7 cellular contexts compared by ENCODE assay signal in genomic region chr2:74461187-74462053, GRCh38. TPM values are rescaled to one million over a fixed set of nuclear protein-coding genes. Genes with fewer than 3 reads are reported as not detected.
DNase-seq lines count a peak whose midpoint lies in the region; ATAC-seq, FAIRE-seq and TF ChIP-seq lines count a peak whose summit lies in the region.
"Had no signal": no experiment of that assay in that cellular context is flagged by ENCODE, and none has a peak within 500 bp of the region (broad histone marks: within the 10 kb centered on the region; RNA-seq: fewer than 3 reads in every experiment).

No MANE protein-coding gene starts in this region.

- intact Hi-C loops in OCI-LY7 (cut with micrococcal nuclease; ENCODE audit: unreplicated experiment) (no loop called here), kidney (cut with DNase I) (no loop called here)

- H3K27ac ChIP-seq in OCI-LY7 (ENCODE audit: low read depth, low read length, poor library complexity, severe bottlenecking) (no peak overlapping the region), kidney (ENCODE audit: low read depth in 2 of 2, low read length in 2 of 2) (no peak overlapping the region)

- H2AFZ ChIP-seq in OCI-LY7 (ENCODE audit: low read length) = no peak overlapping the region

- no peak overlapping the region for H3K4me2 ChIP-seq in OCI-LY7 (ENCODE audit: low read length)

- no TSS peak for BruUV-seq in OCI-LY7 (replicated peaks; lab: Mats Ljungman, UMichigan)

- POLR2A ChIA-PET in OCI-LY7 (lab: Charles Lee) = interaction anchor here (0.6 kb wide), 1 partner anchor 10 kb away, joined by 5 read pairs; no protein-coding TSS in a partner anchor

- peaks cover 24% of the 10 kb centered on the region for H3K79me2 ChIP-seq in OCI-LY7 (ENCODE audit: insufficient read depth, low read depth, low read length)

- CTCF ChIA-PET in OCI-LY7 (lab: Charles Lee; ENCODE audit: unreplicated experiment) = no interaction called here

- no peaks in the 10 kb centered on the region for H3K9me2 ChIP-seq in OCI-LY7 (ENCODE audit: insufficient read depth, low read length)

- H3K9me3 ChIP-seq in OCI-LY7 (ENCODE audit: low read length) = no peaks in the 10 kb centered on the region
- H3K9me3 ChIP-seq in kidney (ENCODE audit: control insufficient read depth in 1 of 2, low read length in 2 of 2) = no peaks in the 10 kb centered on the region
- H3K9me3 ChIP-seq: HAP-1 had no signal

- H3K36me3 ChIP-seq in OCI-LY7 (ENCODE audit: insufficient read depth, low read length) (peaks cover 34% of the 10 kb centered on the region), kidney (ENCODE audit: control insufficient read depth in 1 of 2, insufficient read depth in 2 of 2, low read length in 2 of 2) (peaks cover 0 to 3% of the 10 kb centered on the region in 2 donors)

- DNase-seq in OCI-LY7 (ENCODE audit: low spot score) (peak; percentile 37), kidney (no peak), T1000 (lab: John Stamatoyannopoulos, UW) (no peak)
- DNase-seq: nucleus accumbens had no signal

- H3K4me3 ChIP-seq in OCI-LY7 (ENCODE audit: low read depth, low read length, poor library complexity, severe bottlenecking) (no peak overlapping the region), kidney (ENCODE audit: low read length in 2 of 2) (no peak overlapping the region)
- H3K4me3 ChIP-seq: HAP-1 had no signal

- no peaks in the 10 kb centered on the region for H4K20me1 ChIP-seq in OCI-LY7 (ENCODE audit: insufficient read depth, low read length)

- peaks cover 21% of the 10 kb centered on the region for H3K4me1 ChIP-seq in OCI-LY7 (ENCODE audit: insufficient read depth, low read length, poor library complexity, severe bottlenecking)
- peaks cover 13 to 21% of the 10 kb centered on the region in 2 donors for H3K4me1 ChIP-seq in kidney (ENCODE audit: control insufficient read depth in 1 of 2, insufficient read depth in 1 of 2, low read depth in 1 of 2, low read length in 2 of 2)

- TF ChIP-seq CTCF in GM12873 (IDR thresholded peaks at IDR 0.05; ENCODE audit: insufficient read depth, low read depth, low read length, missing control alignments) = peak; percentile 40
- peak; percentile 67 for TF ChIP-seq CTCF in OCI-LY7 (conservative IDR thresholded peaks at IDR 0.05; ENCODE audit: low read length)
- peak; percentile 11 for TF ChIP-seq CTCF in kidney (IDR thresholded peaks at IDR 0.05; ENCODE audit: borderline replicate concordance, extremely low read depth, insufficient read depth)

- no peak for FAIRE-seq in kidney (lab: Jason Lieb, UNC)

- ATAC-seq in GM18511 (IDR thresholded peaks at IDR 0.05; ENCODE audit: unreplicated experiment) = no peak

- H3K9ac ChIP-seq in kidney (ENCODE audit: low read length in 2 of 2) = no peak overlapping the region

RNA-seq across cellular contexts. Expression of gene WBP1, which starts 3.2 kb away (rescaled TPM):
- total RNA-seq in OCI-LY7 (2014; rRNA removed; shearing (Covaris generic)) = 70.7 and 70.8 TPM in 2 replicates
- total RNA-seq in OCI-LY7 (2022) (68.8 and 83.8 TPM in 2 replicates), kidney (83.9 TPM)
- 150 TPM for polyA plus RNA-seq in kidney (ENCODE audit: insufficient read depth, low read depth, low replicate concordance)

RNA-seq across cellular contexts. Expression of gene MOGS, which starts 3.8 kb away (rescaled TPM):
- 46.9 and 51.3 TPM in 2 replicates for total RNA-seq in OCI-LY7 (2014; rRNA removed; shearing (Covaris generic))
- total RNA-seq in OCI-LY7 (2022) (50.1 and 52.7 TPM in 2 replicates), kidney (51.9 TPM)
- 27.5 TPM for polyA plus RNA-seq in kidney (ENCODE audit: insufficient read depth, low read depth, low replicate concordance)

RNA-seq across cellular contexts. Expression of gene INO80B, which starts 6.5 kb away (rescaled TPM):
- 29.2 and 38.7 TPM in 2 replicates for total RNA-seq in OCI-LY7 (2014; rRNA removed; shearing (Covaris generic))
- total RNA-seq in OCI-LY7 (2022) (43.1 and 44.5 TPM in 2 replicates), kidney (44.2 TPM)
- 37.0 TPM for polyA plus RNA-seq in kidney (ENCODE audit: insufficient read depth, low read depth, low replicate concordance)

RNA-seq across cellular contexts. Expression of gene MRPL53, which starts 11.1 kb away (rescaled TPM):
- total RNA-seq in OCI-LY7 (2014; rRNA removed; shearing (Covaris generic)) = 46.1 and 85.7 TPM in 2 replicates
- total RNA-seq in OCI-LY7 (2022) (90.0 and 102 TPM in 2 replicates), kidney (85.1 TPM)
- polyA plus RNA-seq in kidney (ENCODE audit: insufficient read depth, low read depth, low replicate concordance) = 157 TPM

RNA-seq across cellular contexts. Expression of gene RTKN, which starts 19.7 kb away (rescaled TPM):
- total RNA-seq in OCI-LY7 (2014; rRNA removed; shearing (Covaris generic)) = 1.3 and 2.3 TPM in 2 replicates
- 5.4 and 7.7 TPM in 2 replicates for total RNA-seq in OCI-LY7 (2022)
- total RNA-seq in kidney = 76.4 TPM
- polyA plus RNA-seq in kidney (ENCODE audit: insufficient read depth, low read depth, low replicate concordance) = 95.6 TPM

Comparison
In these comparisons a context has a peak if more than half of its experiments do, and no peak if none do; other contexts are left out.
1. CTCF ChIP-seq: peak in every context shown above with its lines; median percentile 67 in OCI-LY7; 40 in GM12873; 11 in kidney.